In genomic region chr2:170829016-170829415, GRCh38 we compare ENCODE assay signal across 19 cellular contexts. TPM values are rescaled to one million over a fixed set of nuclear protein-coding genes. Genes with fewer than 3 reads are reported as not detected.
"Had no signal": no experiment of that assay in that cellular context is flagged by ENCODE, and none has a peak within 500 bp of the region (broad histone marks: within the 10 kb centered on the region; RNA-seq: fewer than 3 reads in every experiment).

No MANE protein-coding gene starts in this region.

- H3K9me3 ChIP-seq: SK-N-SH had no signal

- H3K27ac ChIP-seq: RWPE1 had no signal

- H3K9ac ChIP-seq: SK-N-SH had no signal

- H3K4me2 ChIP-seq: SK-N-SH had no signal

- DNase-seq: KBM-7, NCI-H1092 treated with DMSO at 0.1 percent for 48 hours, NCI-H1436, NCI-H187, NCI-H2029, NCI-H2081 treated with DMSO at 0.1 percent for 48 hours, NCI-H2171, NCI-H226, NCI-H446, NCI-H510A, NCI-H524 treated with DMSO at 0.1 percent for 48 hours, NCI-H69, NCI-H774, SHP77, SK-N-SH, SW 1271 had no signal

RNA-seq across cellular contexts. Expression of gene ERICH2, which starts 58.8 kb away (rescaled TPM):
- total RNA-seq: HT-29, LHCN-M2 had no signal
- polyA plus RNA-seq: SK-N-SH had no signal
